In genomic region chr10:91077549-91078017, GRCh38 we compare ENCODE assay signal across 9 cellular contexts.
A peak's percentile ranks its signal among the peaks of the same experiment; 100 is the strongest.
DNase-seq lines count a peak whose midpoint lies in the region; ATAC-seq, FAIRE-seq and TF ChIP-seq lines count a peak whose summit lies in the region.
"Had no signal": no experiment of that assay in that cellular context is flagged by ENCODE, and none has a peak within 500 bp of the region (broad histone marks: within the 10 kb centered on the region; RNA-seq: fewer than 3 reads in every experiment).

No MANE protein-coding gene starts in this region.

- DNase-seq in Calu3 (peak; percentile 58), NCI-H446 (lab: John Stamatoyannopoulos, UW) (peak; percentile 12 to 41), endothelial cell of umbilical vein (ENCODE audit: low read depth, low spot score) (peak; percentile 81), osteoblast (ENCODE audit: insufficient read length, low spot score, missing footprints) (no peak), hippocampal formation (lab: John Stamatoyannopoulos, UW) (no peak)
- no peak for DNase-seq in activated CD4-positive, alpha-beta memory T cell treated with anti-CD3 and anti-CD28 coated beads, Interleukin-2, amount 10 ng/mL, durations not matched to agents 7 days and 5 days
- no peak for DNase-seq in CD8-positive, alpha-beta T cell
- DNase-seq: DND-41 had no signal

- H3K36me3 Mint-ChIP-seq in Calu3 (ENCODE audit: insufficient read depth, unreplicated experiment), result no peaks in the 10 kb centered on the region
- no peaks in the 10 kb centered on the region for H3K36me3 Mint-ChIP-seq in activated CD4-positive, alpha-beta memory T cell treated with anti-CD3 and anti-CD28 coated beads, Interleukin-2, amount 10 ng/mL, durations not matched to agents 7 days and 5 days (ENCODE audit: low read depth)
- H3K36me3 Mint-ChIP-seq in CD8-positive, alpha-beta T cell, result no peaks in the 10 kb centered on the region

- H3K9me3 ChIP-seq in endothelial cell of umbilical vein (replicated peaks; ENCODE audit: control insufficient read depth, insufficient read depth, low read length) (no peaks in the 10 kb centered on the region), osteoblast (ENCODE audit: low read depth, low read length) (no peaks in the 10 kb centered on the region)
- H3K9me3 ChIP-seq in CD8-positive, alpha-beta T cell (ENCODE audit: low read length), result no peaks in the 10 kb centered on the region

- BruUV-seq in Calu3 (replicated peaks; lab: Mats Ljungman, UMichigan) (no TSS peak), endothelial cell of umbilical vein (replicated peaks; lab: Mats Ljungman, UMichigan) (no TSS peak)

- peak overlapping the region; percentile 25 for H3K4me3 Mint-ChIP-seq in Calu3 (ENCODE audit: low read depth, unreplicated experiment)
- H3K4me3 Mint-ChIP-seq in activated CD4-positive, alpha-beta memory T cell treated with anti-CD3 and anti-CD28 coated beads, Interleukin-2, amount 10 ng/mL, durations not matched to agents 7 days and 5 days, result no peak overlapping the region
- no peak overlapping the region for H3K4me3 Mint-ChIP-seq in CD8-positive, alpha-beta T cell

- no peak for ATAC-seq in HG03521 (IDR thresholded peaks at IDR 0.05; ENCODE audit: unreplicated experiment)
- no peak for ATAC-seq in CD8-positive, alpha-beta T cell

- H3K4me3 ChIP-seq in endothelial cell of umbilical vein (replicated peaks in 1 of 3; ENCODE audit: insufficient read depth in 1 of 3, low read depth in 1 of 3, low read length in 3 of 3) (peak overlapping the region in 1 of 3 experiments; percentile 18), osteoblast (ENCODE audit: insufficient read depth, low read length) (no peak overlapping the region)
- no peak overlapping the region for H3K4me3 ChIP-seq in CD8-positive, alpha-beta T cell (ENCODE audit: low read depth, low read length)

- no peak for TF ChIP-seq POLR2A in endothelial cell of umbilical vein (IDR thresholded peaks at IDR 0.05; ENCODE audit: low read depth, low read length)

- no peaks in the 10 kb centered on the region for H3K79me2 ChIP-seq in endothelial cell of umbilical vein (ENCODE audit: control insufficient read depth, insufficient read depth, low read length)
- H3K79me2 ChIP-seq in osteoblast (ENCODE audit: insufficient read depth, low read length), result no peaks in the 10 kb centered on the region

- H3K4me2 ChIP-seq in endothelial cell of umbilical vein (ENCODE audit: insufficient read depth, low read length) (peak overlapping the region; percentile 82), osteoblast (ENCODE audit: insufficient read depth, low read length) (peak overlapping the region; percentile 21)

- H3K9ac ChIP-seq in endothelial cell of umbilical vein (replicated peaks; ENCODE audit: extremely low read depth, insufficient read depth, low read length), result no peak overlapping the region

- POLR2A ChIA-PET in endothelial cell of umbilical vein (lab: Charles Lee), result no interaction called here
- POLR2A ChIA-PET in activated CD4-positive, alpha-beta memory T cell treated with anti-CD3 and anti-CD28 coated beads, Interleukin-2, amount 10 ng/mL, durations not matched to agents 7 days and 5 days (lab: Charles Lee), result no interaction called here
- POLR2A ChIA-PET in CD8-positive, alpha-beta T cell (lab: Charles Lee), result no interaction called here

- H3K4me1 ChIP-seq in endothelial cell of umbilical vein (ENCODE audit: control insufficient read depth, extremely low read depth, insufficient read depth, low read length), result peaks cover 8% of the 10 kb centered on the region
- H3K4me1 ChIP-seq in osteoblast (ENCODE audit: insufficient read depth, low read length), result no peaks in the 10 kb centered on the region
- no peaks in the 10 kb centered on the region for H3K4me1 ChIP-seq in CD8-positive, alpha-beta T cell (ENCODE audit: insufficient read depth, low read length)

- TF ChIP-seq CTCF in Calu3 (IDR thresholded peaks at IDR 0.05; ENCODE audit: unreplicated experiment), result no peak
- no peak for TF ChIP-seq CTCF in endothelial cell of umbilical vein (IDR thresholded peaks at IDR 0.05; ENCODE audit: extremely low read depth in 1 of 2, insufficient read depth in 1 of 2, low read depth in 1 of 2, low read length in 2 of 2)
- TF ChIP-seq CTCF in osteoblast (IDR thresholded peaks at IDR 0.05; ENCODE audit: extremely low read depth, low read depth, low read length), result no peak
- no peak for TF ChIP-seq CTCF in CD8-positive, alpha-beta T cell (IDR thresholded peaks at IDR 0.05)

- H3K36me3 ChIP-seq in endothelial cell of umbilical vein (ENCODE audit: control insufficient read depth in 2 of 2, extremely low read depth in 1 of 2, insufficient read depth in 2 of 2, low read length in 2 of 2) (no peaks in the 10 kb centered on the region), osteoblast (ENCODE audit: insufficient read depth, low read length) (no peaks in the 10 kb centered on the region)
- no peaks in the 10 kb centered on the region for H3K36me3 ChIP-seq in CD8-positive, alpha-beta T cell (ENCODE audit: insufficient read depth, low read length)

- no peak overlapping the region for H3K27ac Mint-ChIP-seq in Calu3 (ENCODE audit: unreplicated experiment)
- no peak overlapping the region for H3K27ac Mint-ChIP-seq in activated CD4-positive, alpha-beta memory T cell treated with anti-CD3 and anti-CD28 coated beads, Interleukin-2, amount 10 ng/mL, durations not matched to agents 7 days and 5 days
- no peak overlapping the region for H3K27ac Mint-ChIP-seq in CD8-positive, alpha-beta T cell

- H2AFZ ChIP-seq in endothelial cell of umbilical vein (ENCODE audit: low read depth, low read length), result peak overlapping the region; percentile 13
- no peak overlapping the region for H2AFZ ChIP-seq in osteoblast (ENCODE audit: low read length)

- H3K27ac ChIP-seq in endothelial cell of umbilical vein (ENCODE audit: insufficient read depth, low read depth, low read length) (no peak overlapping the region), osteoblast (ENCODE audit: low read depth, low read length) (no peak overlapping the region)
- H3K27ac ChIP-seq in CD8-positive, alpha-beta T cell (ENCODE audit: low read depth, low read length), result no peak overlapping the region

- H3K9me1 ChIP-seq in endothelial cell of umbilical vein (replicated peaks; ENCODE audit: control insufficient read depth, extremely low read depth, insufficient read depth, low read length), result no peaks in the 10 kb centered on the region

- CTCF ChIA-PET in Calu3 (lab: Charles Lee) (interaction anchor here (0.7 kb wide), 1 partner anchor 122 kb away, joined by 3 read pairs; no protein-coding TSS in a partner anchor), endothelial cell of umbilical vein (lab: Charles Lee) (interaction anchor here (0.7 to 2.2 kb wide), 4 partner anchors 11 to 835 kb away, joined by 3 to 12 read pairs (median 4); no protein-coding TSS in a partner anchor)
- CTCF ChIA-PET in activated CD4-positive, alpha-beta memory T cell treated with anti-CD3 and anti-CD28 coated beads, Interleukin-2, amount 10 ng/mL, durations not matched to agents 7 days and 5 days (lab: Charles Lee), result no interaction called here
- CTCF ChIA-PET in CD8-positive, alpha-beta T cell (lab: Charles Lee), result interaction anchor here (0.7 to 1.7 kb wide), 2 partner anchors 71 to 72 kb away, joined by 3 to 6 read pairs; no protein-coding TSS in a partner anchor

- dilution Hi-C loops in endothelial cell of umbilical vein (cut with MboI; ENCODE audit: extremely low pct_ligation_motif_present, low sequenced_read_pairs), result no loop called here

- peaks cover 2 to 4% of the 10 kb centered on the region in 2 experiments for H3K27me3 ChIP-seq in endothelial cell of umbilical vein (ENCODE audit: control insufficient read depth in 2 of 2, insufficient read depth in 2 of 2, low read length in 2 of 2)
- H3K27me3 ChIP-seq in osteoblast (ENCODE audit: insufficient read depth, low read length), result peaks cover 8% of the 10 kb centered on the region
- no peaks in the 10 kb centered on the region for H3K27me3 ChIP-seq in CD8-positive, alpha-beta T cell (ENCODE audit: insufficient read depth, low read length)

- peak; percentile 93 for FAIRE-seq in endothelial cell of umbilical vein (lab: Jason Lieb, UNC)

- intact Hi-C loops in Calu3 (cut with micrococcal nuclease; ENCODE audit: unreplicated experiment), result loop anchor here (5.0 kb wide), 1 partner anchor 65 kb away; no protein-coding TSS in a partner anchor
- intact Hi-C loops in endothelial cell of umbilical vein (cut with micrococcal nuclease), result no loop called here
- intact Hi-C loops in CD8-positive, alpha-beta T cell (cut with DNase I, micrococcal nuclease), result no loop called here

- peaks cover 83% of the 10 kb centered on the region for H3K27me3 Mint-ChIP-seq in Calu3 (ENCODE audit: unreplicated experiment)
- peaks cover 8% of the 10 kb centered on the region for H3K27me3 Mint-ChIP-seq in activated CD4-positive, alpha-beta memory T cell treated with anti-CD3 and anti-CD28 coated beads, Interleukin-2, amount 10 ng/mL, durations not matched to agents 7 days and 5 days
- H3K27me3 Mint-ChIP-seq in CD8-positive, alpha-beta T cell (ENCODE audit: low read depth), result no peaks in the 10 kb centered on the region

- H3K4me1 Mint-ChIP-seq in Calu3 (ENCODE audit: low read depth, unreplicated experiment), result peaks cover 11% of the 10 kb centered on the region
- no peaks in the 10 kb centered on the region for H3K4me1 Mint-ChIP-seq in activated CD4-positive, alpha-beta memory T cell treated with anti-CD3 and anti-CD28 coated beads, Interleukin-2, amount 10 ng/mL, durations not matched to agents 7 days and 5 days
- H3K4me1 Mint-ChIP-seq in CD8-positive, alpha-beta T cell (ENCODE audit: low read depth), result no peaks in the 10 kb centered on the region

- no peaks in the 10 kb centered on the region for H4K20me1 ChIP-seq in endothelial cell of umbilical vein (replicated peaks; ENCODE audit: control insufficient read depth, extremely low read depth, insufficient read depth, low read length)
- no peaks in the 10 kb centered on the region for H4K20me1 ChIP-seq in osteoblast (ENCODE audit: insufficient read depth, low read length)

- H3K9me3 Mint-ChIP-seq in Calu3 (ENCODE audit: low read depth, unreplicated experiment), result no peaks in the 10 kb centered on the region
- H3K9me3 Mint-ChIP-seq in activated CD4-positive, alpha-beta memory T cell treated with anti-CD3 and anti-CD28 coated beads, Interleukin-2, amount 10 ng/mL, durations not matched to agents 7 days and 5 days, result peaks cover 2% of the 10 kb centered on the region
- no peaks in the 10 kb centered on the region for H3K9me3 Mint-ChIP-seq in CD8-positive, alpha-beta T cell

TF ChIP-seq in endothelial cell of umbilical vein, 7 proteins besides CTCF, POLR2A, EP300 and RAD21:
- TF ChIP-seq GATA2 (IDR thresholded peaks at IDR 0.05; ENCODE audit: insufficient read depth, insufficient read length, low read depth, low read length), result peak; percentile 31
- TF ChIP-seq EZH2 (IDR thresholded peaks at IDR 0.05; ENCODE audit: borderline replicate concordance, low read depth, low read length, severe bottlenecking), result no peak

Comparison
In these comparisons a context has a peak if more than half of its experiments do, and no peak if none do; other contexts are left out.
1. DNase-seq: peak in Calu3 (single experiment), NCI-H446 (2 of 2) and endothelial cell of umbilical vein (single experiment); none in osteoblast (single experiment), hippocampal formation (0 of 2), activated CD4-positive, alpha-beta memory T cell treated with anti-CD3 and anti-CD28 coated beads, Interleukin-2, amount 10 ng/mL, durations not matched to agents 7 days and 5 days (single experiment) and CD8-positive, alpha-beta T cell (0 of 7).